ENCODE assay signal across 9 cellular contexts in the genomic region with DNA sequence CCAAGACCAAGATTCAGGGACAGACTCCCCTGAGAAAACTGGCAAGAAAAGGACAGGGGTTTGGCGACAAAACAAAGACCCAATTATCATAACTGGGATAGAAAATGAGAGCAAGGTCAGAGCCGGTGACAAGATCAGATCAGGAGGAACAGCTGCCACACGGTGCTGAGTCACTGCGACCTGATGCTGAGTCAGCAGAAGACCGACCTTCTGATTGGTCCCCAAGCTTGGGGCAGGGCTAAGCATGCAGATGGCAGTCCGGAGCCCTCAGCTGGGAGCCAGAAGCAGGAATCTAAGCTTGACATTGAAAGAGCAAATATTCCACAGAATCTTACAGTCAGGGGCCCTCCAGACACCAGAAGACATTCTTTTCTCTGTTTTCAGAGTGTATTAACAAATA. TPM values are rescaled to one million over a fixed set of nuclear protein-coding genes. Genes with fewer than 3 reads are reported as not detected.
A peak's percentile ranks its signal among the peaks of the same experiment; 100 is the strongest.
DNase-seq lines count a peak whose midpoint lies in the region; ATAC-seq and TF ChIP-seq lines count a peak whose summit lies in the region.
"Had no signal": no experiment of that assay in that cellular context is flagged by ENCODE, and none has a peak within 500 bp of the region (broad histone marks: within the 10 kb centered on the region; RNA-seq: fewer than 3 reads in every experiment).

No MANE protein-coding gene starts in this region.

- H3K4me1 Mint-ChIP-seq in immature natural killer cell, result peaks cover 0 to 2% of the 10 kb centered on the region in 2 donors

- DNase-seq in SIG-M5 treated with dmso at 0.1 percent for 504 hours (lab: John Stamatoyannopoulos, UW; ENCODE audit: unreplicated experiment) (peak; percentile 61), SIG-M5 (lab: John Stamatoyannopoulos, UW) (no peak), NB4 (ENCODE audit: low read depth) (peak; percentile 85), SJCRH30 (peak; percentile 93 to 96), brain pericyte (ENCODE audit: low read depth, low spot score) (peak; percentile 48), immature natural killer cell (peak in 2 of 3 donors; percentile 12 to 17)
- DNase-seq in stimulated activated CD4-positive, alpha-beta T cell treated with anti-CD3 and anti-CD28 coated beads, Interleukin-2, amount 100 ng/mL, for 24 hours, result peak; percentile 49 to 53

- no peak for TF ChIP-seq POLR2A in NB4 (IDR thresholded peaks at IDR 0.05; ENCODE audit: extremely low read depth, insufficient read length)

- no peak for TF ChIP-seq CTCF in NB4 (IDR thresholded peaks at IDR 0.05; ENCODE audit: low read depth, low read length)

- H3K4me3 Mint-ChIP-seq in immature natural killer cell, result no peak overlapping the region

- H3K36me3 Mint-ChIP-seq in immature natural killer cell, result no peaks in the 10 kb centered on the region

- H3K4me1 ChIP-seq in SJCRH30, result peaks cover 5% of the 10 kb centered on the region

- H3K27ac ChIP-seq in SJCRH30, result peak overlapping the region; percentile 77

- no peak overlapping the region for H3K27ac Mint-ChIP-seq in immature natural killer cell

- peak; percentile 90 for ATAC-seq in HG02642 (IDR thresholded peaks at IDR 0.05; ENCODE audit: poor library complexity, unreplicated experiment)

- no peaks in the 10 kb centered on the region for H3K27me3 ChIP-seq in SJCRH30
- H3K27me3 ChIP-seq: BLaER1 treated with 17β-estradiol and CSF1 and Interleukin-3, amounts not matched to agents 10 nM and 100 nM had no signal

- H3K9me3 ChIP-seq in SJCRH30 (replicated peaks), result no peaks in the 10 kb centered on the region

- H3K4me3 ChIP-seq in NB4 (ENCODE audit: low read depth, low read length) (no peak overlapping the region), SJCRH30 (peak overlapping the region; percentile 22)
- H3K4me3 ChIP-seq: BLaER1 treated with 17β-estradiol and CSF1 and Interleukin-3, amounts not matched to agents 10 nM and 100 nM had no signal

- H3K9me3 Mint-ChIP-seq in immature natural killer cell, result no peaks in the 10 kb centered on the region

- no peaks in the 10 kb centered on the region for H3K36me3 ChIP-seq in SJCRH30
- H3K36me3 ChIP-seq: BLaER1 treated with 17β-estradiol and CSF1 and Interleukin-3, amounts not matched to agents 10 nM and 100 nM had no signal

- H3K27me3 Mint-ChIP-seq in immature natural killer cell (ENCODE audit: low read depth in 3 of 3), result peaks cover 3 to 17% (median 9%) of the 10 kb centered on the region in 3 donors

RNA-seq across cellular contexts. Expression of a gene that starts 19.1 kb away (rescaled TPM):
- 0.45 and 1.3 TPM in 2 replicates for total RNA-seq in SJCRH30 (2014; rRNA removed; shearing (Covaris generic))
- polyA plus RNA-seq in immature natural killer cell, result 1 to 10 TPM in 1 of 3 donors, not detected in 2; 1.8 TPM

RNA-seq across cellular contexts. Expression of a gene that starts 28.9 kb away (rescaled TPM):
- total RNA-seq in SJCRH30 (2014; rRNA removed; shearing (Covaris generic)), result 58.7 and 63.2 TPM in 2 replicates
- polyA plus RNA-seq in immature natural killer cell, result 100 to 1,000 TPM in 2 of 3 donors, 10 to 100 TPM in 1; 81.7 to 137 (median 111) TPM
